Comparison of ENCODE assay signal across 1 cellular context in the genomic region with DNA sequence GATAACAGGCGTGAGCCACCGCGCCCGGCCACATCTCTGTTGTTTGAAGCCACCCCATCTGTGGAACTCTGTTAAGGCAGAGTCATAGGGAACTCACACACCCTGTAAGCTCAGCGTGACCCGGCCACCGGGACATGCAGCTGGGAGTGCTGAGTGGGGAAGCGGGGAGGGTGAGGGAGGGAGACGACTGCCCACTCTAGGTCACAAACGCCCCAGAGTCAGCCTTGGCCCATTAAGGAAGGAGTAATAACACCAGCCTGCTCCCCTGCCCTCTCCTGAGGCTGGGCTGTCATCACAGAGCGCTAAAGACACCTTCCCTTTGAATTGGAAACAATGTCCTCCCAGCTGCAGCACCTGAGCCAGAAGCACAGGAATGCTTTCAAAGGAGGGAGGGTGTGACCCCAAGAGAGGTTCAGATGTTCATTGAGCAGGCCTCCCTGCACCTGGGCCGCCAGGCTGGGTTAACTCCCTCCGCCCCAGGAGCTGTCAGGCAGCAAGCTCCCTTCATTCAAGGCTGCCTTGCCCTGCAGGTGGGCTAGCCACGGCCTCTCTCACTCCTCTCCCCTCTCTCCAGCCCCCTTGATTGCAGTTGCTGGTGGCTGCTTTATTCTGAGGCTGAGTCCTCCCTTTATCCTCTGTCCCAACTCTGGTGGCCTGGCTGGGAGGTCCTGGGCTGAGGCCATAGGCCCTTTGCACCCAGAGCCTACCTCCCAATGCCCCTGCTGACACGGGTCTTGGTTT.
TF ChIP-seq lines count a peak whose summit lies in the region.

No MANE protein-coding gene starts in this region.

TF ChIP-seq in HepG2, 621 proteins besides CTCF, POLR2A, EP300 and RAD21 (continued from another document):
- TF ChIP-seq ZXDC (CRISPR knock-in tag; IDR thresholded peaks at IDR 0.05) (peak; percentile 26; the same call in 1 of the 2 replicates), HNF1B (CRISPR knock-in tag; IDR thresholded peaks at IDR 0.05) (0 out of 2 replicates have a peak, but pooled peaks have one; percentile 8), ZNF652 (CRISPR knock-in tag; IDR thresholded peaks at IDR 0.05; ENCODE audit: borderline replicate concordance, low read depth) (peak; percentile 24; the same call in 1 of the 2 replicates), ZBTB7A (CRISPR knock-in tag; IDR thresholded peaks at IDR 0.05) (no peak), ZNF263 (CRISPR knock-in tag; IDR thresholded peaks at IDR 0.05) (0 out of 2 replicates have a peak, but pooled peaks have one; percentile 21)
